ENCODE assay signal across 8 cellular contexts in genomic region chr3:15051531-15051930, GRCh38.
DNase-seq lines count a peak whose midpoint lies in the region; ATAC-seq lines count a peak whose summit lies in the region.

No MANE protein-coding gene starts in this region.

- H3K4me1 Mint-ChIP-seq in activated naive CD8-positive, alpha-beta T cell treated with anti-CD3 and anti-CD28 coated beads, Interleukin-2, amount 50 U/mL, for 24 hours = peaks cover 50% of the 10 kb centered on the region

- peaks cover 4% of the 10 kb centered on the region for H3K9me3 Mint-ChIP-seq in activated naive CD8-positive, alpha-beta T cell treated with anti-CD3 and anti-CD28 coated beads, Interleukin-2, amount 50 U/mL, for 24 hours

- no peaks in the 10 kb centered on the region for H3K27me3 Mint-ChIP-seq in activated naive CD8-positive, alpha-beta T cell treated with anti-CD3 and anti-CD28 coated beads, Interleukin-2, amount 50 U/mL, for 24 hours

- peak; percentile 58 for ATAC-seq in GM19023 (IDR thresholded peaks at IDR 0.05; ENCODE audit: unreplicated experiment)
- peak; percentile 47 for ATAC-seq in HG03139 (IDR thresholded peaks at IDR 0.05; ENCODE audit: unreplicated experiment)
- peak; percentile 68 for ATAC-seq in activated naive CD8-positive, alpha-beta T cell treated with anti-CD3 and anti-CD28 coated beads, Interleukin-2, amount 50 U/mL, for 24 hours

- H3K4me3 Mint-ChIP-seq in activated naive CD8-positive, alpha-beta T cell treated with anti-CD3 and anti-CD28 coated beads, Interleukin-2, amount 50 U/mL, for 24 hours = no peak overlapping the region

- H3K36me3 Mint-ChIP-seq in activated naive CD8-positive, alpha-beta T cell treated with anti-CD3 and anti-CD28 coated beads, Interleukin-2, amount 50 U/mL, for 24 hours (ENCODE audit: low read depth) = peaks cover 66% of the 10 kb centered on the region

- DNase-seq in COR-L47 (lab: John Stamatoyannopoulos, UW) (peak; percentile 2), RPMI8226 (peak; percentile 59), iPS-NIHi11 (ENCODE audit: low spot score) (peak; percentile 86), NCI-H128 (lab: John Stamatoyannopoulos, UW; ENCODE audit: unreplicated experiment) (no peak)
- peak; percentile 49 for DNase-seq in activated naive CD8-positive, alpha-beta T cell treated with anti-CD3 and anti-CD28 coated beads, Interleukin-2, amount 50 U/mL, for 24 hours
- DNase-seq in stimulated activated CD8-positive, alpha-beta memory T cell treated with anti-CD3 and anti-CD28 coated beads, Interleukin-15, amount 100 ng/mL, for 48 hours (ENCODE audit: low read depth in 2 of 2) = peak; percentile 21 to 22

- H3K27ac Mint-ChIP-seq in activated naive CD8-positive, alpha-beta T cell treated with anti-CD3 and anti-CD28 coated beads, Interleukin-2, amount 50 U/mL, for 24 hours = peak overlapping the region; percentile 73
